In the genomic region with DNA sequence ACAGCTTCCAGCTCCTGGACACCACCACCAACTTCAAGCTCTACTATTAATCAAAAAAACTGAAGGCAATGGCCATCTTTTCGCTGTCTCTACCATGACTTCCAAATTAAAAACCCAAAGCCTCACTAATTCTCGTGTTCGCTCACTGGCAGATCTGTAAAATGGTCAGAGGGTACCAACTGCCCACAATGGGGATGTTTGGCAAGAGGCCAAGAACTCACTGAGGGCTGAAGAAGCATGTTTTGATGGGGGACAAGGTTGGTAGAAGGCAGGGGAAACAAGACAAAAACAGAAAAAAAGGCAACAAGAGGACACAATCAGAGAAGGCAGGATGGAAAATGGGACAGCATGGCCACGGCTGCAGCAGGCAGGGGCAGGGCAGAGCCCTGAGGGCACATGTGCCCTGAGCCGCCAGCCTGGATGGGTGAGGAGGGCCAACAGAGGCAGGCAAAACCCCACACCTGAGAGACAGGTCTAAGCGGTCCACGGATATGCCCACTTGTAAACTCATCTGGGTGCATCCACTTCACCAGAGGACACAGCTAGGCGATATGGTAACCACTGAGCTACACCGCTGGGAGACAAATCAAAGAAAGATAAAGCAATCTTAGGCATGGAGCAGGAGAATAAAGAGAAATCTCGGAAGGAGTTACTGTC, we compare ENCODE assay signal across 12 cellular contexts. TPM values are rescaled to one million over a fixed set of nuclear protein-coding genes. Genes with fewer than 3 reads are reported as not detected.
DNase-seq lines count a peak whose midpoint lies in the region; ATAC-seq, FAIRE-seq and TF ChIP-seq lines count a peak whose summit lies in the region.
"Had no signal": no experiment of that assay in that cellular context is flagged by ENCODE, and none has a peak within 500 bp of the region (broad histone marks: within the 10 kb centered on the region; RNA-seq: fewer than 3 reads in every experiment).

No MANE protein-coding gene starts in this region.

- H3K27ac Mint-ChIP-seq in MCF 10A (ENCODE audit: low read depth, unreplicated experiment), result peak overlapping the region; percentile 80
- peak overlapping the region; percentile 73 for H3K27ac Mint-ChIP-seq in activated CD4-positive, alpha-beta memory T cell treated with anti-CD3 and anti-CD28 coated beads for 36 hours

- no peak overlapping the region for H3K4me3 ChIP-seq in breast epithelium
- no peak overlapping the region for H3K4me3 ChIP-seq in lung
- no peak overlapping the region for H3K4me3 ChIP-seq in thyroid gland (replicated peaks in 1 of 3)
- H3K4me3 ChIP-seq in kidney (ENCODE audit: low read length in 2 of 2), result no peak overlapping the region
- no peak overlapping the region for H3K4me3 ChIP-seq in effector memory CD4-positive, alpha-beta T cell (ENCODE audit: insufficient read depth, low read depth, low read length, poor library complexity, severe bottlenecking)

- H3K9me3 Mint-ChIP-seq in MCF 10A (ENCODE audit: unreplicated experiment), result no peaks in the 10 kb centered on the region
- no peaks in the 10 kb centered on the region for H3K9me3 Mint-ChIP-seq in activated CD4-positive, alpha-beta memory T cell treated with anti-CD3 and anti-CD28 coated beads for 36 hours

- H3K36me3 Mint-ChIP-seq in MCF 10A (ENCODE audit: insufficient read depth, unreplicated experiment), result peaks cover 10% of the 10 kb centered on the region
- peaks cover 8% of the 10 kb centered on the region for H3K36me3 Mint-ChIP-seq in activated CD4-positive, alpha-beta memory T cell treated with anti-CD3 and anti-CD28 coated beads for 36 hours

- H3K36me3 ChIP-seq in breast epithelium (no peaks in the 10 kb centered on the region), lung (ENCODE audit: control insufficient read depth in 2 of 2, insufficient read depth in 2 of 2, low read length in 2 of 2) (peaks cover 3 to 7% of the 10 kb centered on the region in 2 donors), thyroid gland (no peaks in the 10 kb centered on the region), kidney (ENCODE audit: control insufficient read depth in 1 of 2, insufficient read depth in 2 of 2, low read length in 2 of 2) (peaks cover 0 to 10% of the 10 kb centered on the region in 2 donors)
- no peaks in the 10 kb centered on the region for H3K36me3 ChIP-seq in effector memory CD4-positive, alpha-beta T cell (ENCODE audit: control insufficient read depth, insufficient read depth, low read length)

- no peak overlapping the region for H3K27ac ChIP-seq in breast epithelium
- H3K27ac ChIP-seq in lung (ENCODE audit: low read depth in 1 of 2, low read length in 1 of 2), result peak overlapping the region; percentile 27 to 64
- peak overlapping the region in 2 of 3 donors; percentile 9 to 41 for H3K27ac ChIP-seq in thyroid gland
- no peak overlapping the region for H3K27ac ChIP-seq in kidney (ENCODE audit: low read depth in 2 of 2, low read length in 2 of 2)
- no peak overlapping the region for H3K27ac ChIP-seq in effector memory CD4-positive, alpha-beta T cell (ENCODE audit: insufficient read depth, low read length, poor library complexity, severe bottlenecking)
- H3K27ac ChIP-seq: parathyroid adenoma had no signal

- H3K9me3 ChIP-seq in breast epithelium, result no peaks in the 10 kb centered on the region
- H3K9me3 ChIP-seq in lung (ENCODE audit: control insufficient read depth in 2 of 2, insufficient read depth in 1 of 2, low read length in 1 of 2), result no peaks in the 10 kb centered on the region
- H3K9me3 ChIP-seq in thyroid gland, result no peaks in the 10 kb centered on the region
- no peaks in the 10 kb centered on the region for H3K9me3 ChIP-seq in kidney (ENCODE audit: control insufficient read depth in 1 of 2, low read length in 2 of 2)
- H3K9me3 ChIP-seq in effector memory CD4-positive, alpha-beta T cell (ENCODE audit: control insufficient read depth, low read length), result no peaks in the 10 kb centered on the region

- intact Hi-C loops in MCF 10A (cut with micrococcal nuclease) (no loop called here), breast epithelium (cut with DNase I; ENCODE audit: low total_unique reads) (no loop called here), thyroid gland (cut with DNase I) (no loop called here), kidney (cut with DNase I) (no loop called here)
- intact Hi-C loops in activated CD4-positive, alpha-beta memory T cell treated with anti-CD3 and anti-CD28 coated beads for 36 hours (cut with micrococcal nuclease), result loop anchor here (5.0 kb wide), 1 partner anchor 310 kb away; a partner anchor contains a TSS

- no TSS peak for BruUV-seq in MCF 10A (replicated peaks; lab: Mats Ljungman, UMichigan)

- DNase-seq in MCF 10A (ENCODE audit: unreplicated experiment), result no peak
- DNase-seq in breast epithelium (ENCODE audit: low spot score in 2 of 2), result no peak
- DNase-seq in activated CD4-positive, alpha-beta memory T cell treated with anti-CD3 and anti-CD28 coated beads for 36 hours, result no peak
- DNase-seq in lung (ENCODE audit: low spot score), result no peak
- DNase-seq in thyroid gland, result peak; percentile 49 to 56
- DNase-seq in COR-L47 (lab: John Stamatoyannopoulos, UW), result no peak
- no peak for DNase-seq in kidney
- DNase-seq in effector memory CD4-positive, alpha-beta T cell, result no peak
- DNase-seq: activated T-cell treated with anti-CD3 and anti-CD28 coated beads for 4 hours, NCI-H2227 treated with DMSO at 0.1 percent for 48 hours had no signal

- WGBS in lung, 2 donors, result 95 to 96% methylated on average over 10 of the region's 10 CpGs
- 56 to 72% methylated on average over 10 of the region's 10 CpGs for WGBS in thyroid gland, 2 donors

- POLR2A ChIA-PET in MCF 10A (lab: Yijun Ruan, JAX), result interaction anchor here (0.7 to 3.2 kb wide), 14 partner anchors 9 to 96 kb away, joined by 3 to 22 read pairs (median 5); a partner anchor contains a TSS
- POLR2A ChIA-PET in activated CD4-positive, alpha-beta memory T cell treated with anti-CD3 and anti-CD28 coated beads for 36 hours (lab: Charles Lee), result interaction anchor here (0.8 to 1.8 kb wide), 2 partner anchors 9 to 92 kb away, joined by 3 to 7 read pairs; no protein-coding TSS in a partner anchor

- no peak for TF ChIP-seq POLR2A in breast epithelium (IDR thresholded peaks at IDR 0.05)
- no peak for TF ChIP-seq POLR2A in thyroid gland (IDR thresholded peaks at IDR 0.05)

- H3K27me3 ChIP-seq in breast epithelium (no peaks in the 10 kb centered on the region), lung (ENCODE audit: control insufficient read depth, insufficient read depth) (no peaks in the 10 kb centered on the region), thyroid gland (no peaks in the 10 kb centered on the region)
- no peaks in the 10 kb centered on the region for H3K27me3 ChIP-seq in effector memory CD4-positive, alpha-beta T cell (replicated peaks; ENCODE audit: control insufficient read depth, insufficient read depth, low read length, poor library complexity, severe bottlenecking)

- no peaks in the 10 kb centered on the region for H3K27me3 Mint-ChIP-seq in MCF 10A (ENCODE audit: insufficient read depth, unreplicated experiment)
- H3K27me3 Mint-ChIP-seq in activated CD4-positive, alpha-beta memory T cell treated with anti-CD3 and anti-CD28 coated beads for 36 hours, result no peaks in the 10 kb centered on the region

- CTCF ChIA-PET in MCF 10A (lab: Yijun Ruan, JAX), result interaction anchor here (0.6 to 42.5 kb wide), 10 partner anchors 9 to 1131 kb away, joined by 3 to 1450 read pairs (median 4); a partner anchor contains a TSS
- CTCF ChIA-PET in activated CD4-positive, alpha-beta memory T cell treated with anti-CD3 and anti-CD28 coated beads for 36 hours (lab: Charles Lee), result interaction anchor here (0.7 to 8.2 kb wide), 8 partner anchors 9 to 114 kb away, joined by 3 to 89 read pairs (median 6); a partner anchor contains a TSS

- no peak for ATAC-seq in lung (ENCODE audit: insufficient read depth, low FRiP score)
- ATAC-seq: left lobe of liver had no signal

- H3K4me1 ChIP-seq in breast epithelium (no peaks in the 10 kb centered on the region), lung (ENCODE audit: control insufficient read depth in 2 of 2, insufficient read depth in 2 of 2, low read length in 2 of 2) (peaks cover 15 to 29% of the 10 kb centered on the region in 2 donors), thyroid gland (peaks cover 30 to 62% of the 10 kb centered on the region in 2 donors), kidney (ENCODE audit: control insufficient read depth in 1 of 2, insufficient read depth in 1 of 2, low read depth in 1 of 2, low read length in 2 of 2) (no peaks in the 10 kb centered on the region)
- peaks cover 24% of the 10 kb centered on the region for H3K4me1 ChIP-seq in effector memory CD4-positive, alpha-beta T cell (ENCODE audit: control insufficient read depth, insufficient read depth, low read length, poor library complexity, severe bottlenecking)
- H3K4me1 ChIP-seq: parathyroid adenoma had no signal

- peaks cover 29% of the 10 kb centered on the region for H3K4me1 Mint-ChIP-seq in MCF 10A (ENCODE audit: insufficient read depth, unreplicated experiment)
- peaks cover 41% of the 10 kb centered on the region for H3K4me1 Mint-ChIP-seq in activated CD4-positive, alpha-beta memory T cell treated with anti-CD3 and anti-CD28 coated beads for 36 hours (ENCODE audit: low read depth)

- no peak overlapping the region for H3K9ac ChIP-seq in kidney (ENCODE audit: low read length in 2 of 2)
- H3K9ac ChIP-seq: parathyroid adenoma had no signal

- no peak for FAIRE-seq in kidney (lab: Jason Lieb, UNC)

- no peak overlapping the region for H3K4me3 Mint-ChIP-seq in MCF 10A (ENCODE audit: unreplicated experiment)
- H3K4me3 Mint-ChIP-seq in activated CD4-positive, alpha-beta memory T cell treated with anti-CD3 and anti-CD28 coated beads for 36 hours, result no peak overlapping the region

- TF ChIP-seq CTCF in MCF 10A (IDR thresholded peaks at IDR 0.05; ENCODE audit: unreplicated experiment), result no peak
- TF ChIP-seq CTCF in breast epithelium (IDR thresholded peaks at IDR 0.05), result no peak
- TF ChIP-seq CTCF in lung (IDR thresholded peaks at IDR 0.05; ENCODE audit: control extremely low read depth, extremely low read depth), result no peak
- TF ChIP-seq CTCF in thyroid gland (IDR thresholded peaks at IDR 0.05), result no peak
- TF ChIP-seq CTCF in kidney (IDR thresholded peaks at IDR 0.05; ENCODE audit: borderline replicate concordance, extremely low read depth, insufficient read depth), result no peak

RNA-seq across cellular contexts. Expression of a gene that starts 50.3 kb away (rescaled TPM):
- total RNA-seq in MCF 10A (2022) (94.7 and 102 TPM in 2 replicates), breast epithelium (10 to 100 TPM; 72.2 to 93.4 (median 86.3) TPM), lung (10 to 100 TPM; 42.0 to 45.3 TPM), thyroid gland (100 to 1,000 TPM in 1 of 4 donors, 10 to 100 TPM in 3; 58.2 to 106 (median 87.8) TPM), kidney (48.9 TPM)
- 10 to 100 TPM; 50.1 to 54.6 TPM for total RNA-seq in activated CD4-positive, alpha-beta memory T cell treated with anti-CD3 and anti-CD28 coated beads for 36 hours
- polyA plus RNA-seq in lung (100 to 1,000 TPM in 1 of 2 donors, 10 to 100 TPM in 1; 57.9 to 108 TPM), kidney (ENCODE audit: insufficient read depth, low read depth, low replicate concordance) (85.8 TPM)

Comparison
In these comparisons a context has a peak if more than half of its experiments do, and no peak if none do; other contexts are left out.
1. DNase-seq: peak in thyroid gland (2 of 2); none in MCF 10A (single experiment), breast epithelium (0 of 2), activated CD4-positive, alpha-beta memory T cell treated with anti-CD3 and anti-CD28 coated beads for 36 hours (single experiment), lung (single experiment), COR-L47 (single experiment), kidney (single experiment) and effector memory CD4-positive, alpha-beta T cell (0 of 3).
2. H3K27ac ChIP-seq: peak in lung (2 of 2) and thyroid gland (2 of 3); none in breast epithelium (0 of 2), kidney (0 of 2) and effector memory CD4-positive, alpha-beta T cell (single experiment).